In genomic region chr12:257521-258321, GRCh38 we compare ENCODE assay signal across 26 cellular contexts. TPM values are rescaled to one million over a fixed set of nuclear protein-coding genes. Genes with fewer than 3 reads are reported as not detected.
DNase-seq lines count a peak whose midpoint lies in the region; ATAC-seq and TF ChIP-seq lines count a peak whose summit lies in the region.
"Had no signal": no experiment of that assay in that cellular context is flagged by ENCODE, and none has a peak within 500 bp of the region (broad histone marks: within the 10 kb centered on the region; RNA-seq: fewer than 3 reads in every experiment).

No MANE protein-coding gene starts in this region.

- peaks cover 7% of the 10 kb centered on the region for H3K27me3 Mint-ChIP-seq in activated CD4-positive, alpha-beta T cell treated with anti-CD3 and anti-CD28 coated beads, Interleukin-2, amount 10 ng/mL, durations not matched to agents 7 days and 5 days
- H3K27me3 Mint-ChIP-seq in osteocyte (ENCODE audit: unreplicated experiment) = peaks cover 56% of the 10 kb centered on the region
- H3K27me3 Mint-ChIP-seq in T-helper 2 cell treated with Interferon-gamma antibody and Interleukin-4, amounts not matched to agents 5 μg/mL and 100 μg/mL, for 36 hours (ENCODE audit: low read depth) = peaks cover 10% of the 10 kb centered on the region

- no peak for TF ChIP-seq CTCF in osteocyte (IDR thresholded peaks at IDR 0.05)

- no peaks in the 10 kb centered on the region for H3K36me3 Mint-ChIP-seq in activated CD4-positive, alpha-beta T cell treated with anti-CD3 and anti-CD28 coated beads, Interleukin-2, amount 10 ng/mL, durations not matched to agents 7 days and 5 days (ENCODE audit: low read depth)
- no peaks in the 10 kb centered on the region for H3K36me3 Mint-ChIP-seq in osteocyte (ENCODE audit: unreplicated experiment)
- no peaks in the 10 kb centered on the region for H3K36me3 Mint-ChIP-seq in T-helper 2 cell treated with Interferon-gamma antibody and Interleukin-4, amounts not matched to agents 5 μg/mL and 100 μg/mL, for 36 hours (ENCODE audit: low read depth)
- H3K36me3 Mint-ChIP-seq: CD14-positive monocyte had no signal

- POLR2A ChIA-PET in activated CD4-positive, alpha-beta T cell treated with anti-CD3 and anti-CD28 coated beads, Interleukin-2, amount 10 ng/mL, durations not matched to agents 7 days and 5 days (lab: Charles Lee) = no interaction called here

- no peaks in the 10 kb centered on the region for H3K9me3 Mint-ChIP-seq in activated CD4-positive, alpha-beta T cell treated with anti-CD3 and anti-CD28 coated beads, Interleukin-2, amount 10 ng/mL, durations not matched to agents 7 days and 5 days
- H3K9me3 Mint-ChIP-seq in osteocyte (ENCODE audit: unreplicated experiment) = no peaks in the 10 kb centered on the region
- H3K9me3 Mint-ChIP-seq in T-helper 2 cell treated with Interferon-gamma antibody and Interleukin-4, amounts not matched to agents 5 μg/mL and 100 μg/mL, for 36 hours = no peaks in the 10 kb centered on the region
- H3K9me3 Mint-ChIP-seq: CD8-positive, alpha-beta memory T cell had no signal

- peak; percentile 82 for ATAC-seq in left lobe of liver

- no peak for DNase-seq in activated CD4-positive, alpha-beta T cell treated with anti-CD3 and anti-CD28 coated beads, Interleukin-2, amount 10 ng/mL, durations not matched to agents 7 days and 5 days
- no peak for DNase-seq in activated CD4-positive, alpha-beta T cell treated with anti-CD3 and anti-CD28 coated beads, Interleukin-2, amount 50 U/mL, for 48 hours
- DNase-seq in left lobe of liver (ENCODE audit: low spot score) (no peak), osteocyte (ENCODE audit: extremely low spot score, unreplicated experiment) (peak; percentile 72), T-helper 2 cell (no peak)
- no peak for DNase-seq in T-helper 2 cell treated with Interferon-gamma antibody and Interleukin-4, amounts not matched to agents 5 μg/mL and 100 μg/mL, for 36 hours (ENCODE audit: low spot score)
- DNase-seq in stimulated activated naive CD4-positive, alpha-beta T cell (lab: John Stamatoyannopoulos, UW) = no peak
- DNase-seq: 8988T; ACHN; BE2C; CD8-positive, alpha-beta memory T cell; DMS 273 treated with DMSO at 0.1 percent for 48 hours; DMS79; GF-D8; KBM-7; MG63; NCI-H1105 treated with DMSO at 0.1 percent for 48 hours; NCI-H146; NCI-H1930; NCI-H2107; NCI-H524; RPMI8226; SHP77 had no signal

- CTCF ChIA-PET in activated CD4-positive, alpha-beta T cell treated with anti-CD3 and anti-CD28 coated beads, Interleukin-2, amount 10 ng/mL, durations not matched to agents 7 days and 5 days (lab: Charles Lee) = interaction anchor here (1.0 to 1.5 kb wide), 3 partner anchors 10 to 38 kb away, joined by 3 to 4 read pairs (median 4); no protein-coding TSS in a partner anchor

- H3K4me1 Mint-ChIP-seq in activated CD4-positive, alpha-beta T cell treated with anti-CD3 and anti-CD28 coated beads, Interleukin-2, amount 10 ng/mL, durations not matched to agents 7 days and 5 days = no peaks in the 10 kb centered on the region
- H3K4me1 Mint-ChIP-seq in osteocyte (ENCODE audit: unreplicated experiment) = no peaks in the 10 kb centered on the region
- H3K4me1 Mint-ChIP-seq in T-helper 2 cell treated with Interferon-gamma antibody and Interleukin-4, amounts not matched to agents 5 μg/mL and 100 μg/mL, for 36 hours (ENCODE audit: low read depth) = no peaks in the 10 kb centered on the region
- H3K4me1 Mint-ChIP-seq: CD14-positive monocyte; CD8-positive, alpha-beta memory T cell had no signal

- H3K27ac Mint-ChIP-seq in activated CD4-positive, alpha-beta T cell treated with anti-CD3 and anti-CD28 coated beads, Interleukin-2, amount 10 ng/mL, durations not matched to agents 7 days and 5 days = peak overlapping the region; percentile 9
- no peak overlapping the region for H3K27ac Mint-ChIP-seq in osteocyte (ENCODE audit: unreplicated experiment)
- H3K27ac Mint-ChIP-seq in T-helper 2 cell treated with Interferon-gamma antibody and Interleukin-4, amounts not matched to agents 5 μg/mL and 100 μg/mL, for 36 hours = no peak overlapping the region

- no peak overlapping the region for H3K4me3 Mint-ChIP-seq in activated CD4-positive, alpha-beta T cell treated with anti-CD3 and anti-CD28 coated beads, Interleukin-2, amount 10 ng/mL, durations not matched to agents 7 days and 5 days
- H3K4me3 Mint-ChIP-seq in osteocyte (ENCODE audit: unreplicated experiment) = no peak overlapping the region
- H3K4me3 Mint-ChIP-seq in T-helper 2 cell treated with Interferon-gamma antibody and Interleukin-4, amounts not matched to agents 5 μg/mL and 100 μg/mL, for 36 hours = no peak overlapping the region
- H3K4me3 Mint-ChIP-seq: CD8-positive, alpha-beta memory T cell had no signal

RNA-seq across cellular contexts. Expression of gene SLC6A13, which starts 4.9 kb away (rescaled TPM):
- under 1 TPM; 0.15 to 0.19 TPM for total RNA-seq in activated CD4-positive, alpha-beta T cell treated with anti-CD3 and anti-CD28 coated beads, Interleukin-2, amount 10 ng/mL, durations not matched to agents 7 days and 5 days
- total RNA-seq in left lobe of liver (91.6 TPM), osteocyte (0.43 TPM in 1 of 2 replicates, not detected in the other)
- total RNA-seq: SK-MEL-5 had no signal

RNA-seq across cellular contexts. Expression of gene SLC6A12, which starts 43.8 kb away (rescaled TPM):
- not detected for total RNA-seq in activated CD4-positive, alpha-beta T cell treated with anti-CD3 and anti-CD28 coated beads, Interleukin-2, amount 10 ng/mL, durations not matched to agents 7 days and 5 days
- total RNA-seq in left lobe of liver (72.6 TPM), osteocyte (not detected in 2 replicates)
- total RNA-seq: LHCN-M2 had no signal

Comparison
In these comparisons a context has a peak if more than half of its experiments do, and no peak if none do; other contexts are left out.
1. RNA of gene SLC6A13, which starts 4.9 kb away (total RNA-seq): 91.6 TPM in left lobe of liver (single experiment); 0.43 TPM in osteocyte and 0.15 to 0.19 TPM in activated CD4-positive, alpha-beta T cell treated with anti-CD3 and anti-CD28 coated beads, Interleukin-2, amount 10 ng/mL, durations not matched to agents 7 days and 5 days; every median in the first group is over 10 times any median in the second.
2. RNA of gene SLC6A12, which starts 43.8 kb away (total RNA-seq): 72.6 TPM in left lobe of liver (single experiment); not detected in activated CD4-positive, alpha-beta T cell treated with anti-CD3 and anti-CD28 coated beads, Interleukin-2, amount 10 ng/mL, durations not matched to agents 7 days and 5 days and not detected in osteocyte; every median in the first group is over 10 times any median in the second.